Comparison of ENCODE assay signal across 8 cellular contexts in genomic region chr17:44014437-44015172, GRCh38.
DNase-seq lines count a peak whose midpoint lies in the region; ATAC-seq and TF ChIP-seq lines count a peak whose summit lies in the region.

TSS of gene TMEM101 (minus strand) at chr17:44014963. CDS start at chr17:44014952, 11 bp downstream.

- H4K20me1 ChIP-seq in Loucy (ENCODE audit: insufficient read depth, low read length, poor library complexity, severe bottlenecking) = no peaks in the 10 kb centered on the region

- peak within 1 kb of the TSS; percentile 97 for H3K27ac Mint-ChIP-seq in nephron

- H3K9me3 Mint-ChIP-seq in nephron = no peaks in the 10 kb centered on the region

- H2AFZ ChIP-seq in Loucy (ENCODE audit: low read length) = peak within 1 kb of the TSS; percentile 99

- H3K9ac ChIP-seq in Loucy (ENCODE audit: low read depth, low read length, poor library complexity, severe bottlenecking) = peak within 1 kb of the TSS; percentile 91

- H3F3A ChIP-seq in Loucy (ENCODE audit: low read depth) = no peaks in the 10 kb centered on the region

- H3K36me3 ChIP-seq in Loucy (ENCODE audit: insufficient read depth, low read length) = no peaks in the 10 kb centered on the region

- DNase-seq in DMS53 treated with DMSO at 0.1 percent for 48 hours (lab: John Stamatoyannopoulos, UW; ENCODE audit: unreplicated experiment) (peak; percentile 91), SHP77 treated with DMSO at 0.1 percent for 48 hours (lab: John Stamatoyannopoulos, UW) (peak; percentile 62), fibroblast of the conjunctiva (ENCODE audit: low read depth) (peak; percentile 87)
- DNase-seq in activated effector memory CD4-positive, alpha-beta T cell treated with anti-CD3 and anti-CD28 coated beads, Interleukin-2, amount 50 U/mL, for 16 hours = peak; percentile 95
- DNase-seq in stimulated activated naive CD8-positive, alpha-beta T cell treated with anti-CD3 and anti-CD28 coated beads, Interleukin-15, Interleukin-2, amounts not matched to agents 100 U/mL and 50 U/mL, for 24 hours = peak; percentile 86

- ATAC-seq in GM21825 (IDR thresholded peaks at IDR 0.05; ENCODE audit: unreplicated experiment) = peak; percentile 74
- peak; percentile 96 for ATAC-seq in stimulated activated naive CD8-positive, alpha-beta T cell treated with anti-CD3 and anti-CD28 coated beads, Interleukin-15, Interleukin-2, amounts not matched to agents 100 U/mL and 50 U/mL, for 24 hours

- H3K27me3 Mint-ChIP-seq in nephron (ENCODE audit: low read depth) = no peaks in the 10 kb centered on the region

- H3K4me2 ChIP-seq in Loucy (ENCODE audit: low read depth, low read length, poor library complexity, severe bottlenecking) = peak within 1 kb of the TSS; percentile 89

- H3K9me2 ChIP-seq in Loucy (replicated peaks; ENCODE audit: low read depth, low read length) = no peaks in the 10 kb centered on the region

- H3K79me2 ChIP-seq in Loucy (ENCODE audit: insufficient read depth, low read length) = peaks cover 11% of the 10 kb centered on the region; the same call in 1 of the 2 replicates

- H3K36me3 Mint-ChIP-seq in nephron (ENCODE audit: low read depth) = peaks cover 10% of the 10 kb centered on the region

- peak within 1 kb of the TSS; percentile 97 for H3K4me3 ChIP-seq in Loucy (ENCODE audit: low read length, poor library complexity, severe bottlenecking)

- H3K4me1 Mint-ChIP-seq in nephron = peaks cover 23% of the 10 kb centered on the region

- H3K9me3 ChIP-seq in Loucy (ENCODE audit: insufficient read depth, low read depth, low read length) = no peaks in the 10 kb centered on the region

- no peaks in the 10 kb centered on the region for H3K27me3 ChIP-seq in Loucy (ENCODE audit: insufficient read depth, low read length, poor library complexity, severe bottlenecking)

- peaks cover 9% of the 10 kb centered on the region for H3K4me1 ChIP-seq in Loucy (ENCODE audit: insufficient read depth, low read length, poor library complexity, severe bottlenecking)

- TF ChIP-seq CTCF in Loucy (conservative IDR thresholded peaks at IDR 0.05; ENCODE audit: low read length) (no peak), nephron (IDR thresholded peaks at IDR 0.05; ENCODE audit: unreplicated experiment in 3 of 3) (no peak)

- H3K4me3 Mint-ChIP-seq in nephron = peak within 1 kb of the TSS; percentile 97 to 100 (median 98)

Comparison
In these comparisons a context has a peak if more than half of its experiments do, and no peak if none do; other contexts are left out.
1. Peak in every context shown above with its lines: DNase-seq, ATAC-seq and H3K4me3 ChIP-seq.